23 cellular contexts compared by ENCODE assay signal in the genomic region with DNA sequence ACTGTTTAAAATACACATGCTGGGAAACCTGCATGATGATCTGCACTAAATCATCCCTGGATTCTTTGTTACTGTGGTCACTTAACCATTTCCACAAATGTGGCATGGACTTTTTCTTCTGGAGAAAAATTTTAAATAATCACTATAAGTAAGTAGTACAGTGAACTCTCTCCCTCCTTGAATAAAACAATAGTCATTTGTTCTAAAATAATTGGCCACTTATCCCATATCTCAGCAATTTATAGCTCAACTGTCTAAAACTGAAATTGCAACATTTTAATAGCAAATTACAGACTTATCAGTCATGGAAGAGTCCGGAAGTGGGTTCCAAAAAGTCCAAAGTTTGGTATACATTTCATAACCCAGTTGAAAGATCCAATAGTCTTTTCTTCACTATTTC.
A peak's percentile ranks its signal among the peaks of the same experiment; 100 is the strongest.
DNase-seq lines count a peak whose midpoint lies in the region; ATAC-seq and TF ChIP-seq lines count a peak whose summit lies in the region.
"Had no signal": no experiment of that assay in that cellular context is flagged by ENCODE, and none has a peak within 500 bp of the region (broad histone marks: within the 10 kb centered on the region; RNA-seq: fewer than 3 reads in every experiment).

No MANE protein-coding gene starts in this region.

- no peaks in the 10 kb centered on the region for H3K4me1 ChIP-seq in right cardiac atrium (ENCODE audit: control insufficient read depth, insufficient read depth, low read length)
- H3K4me1 ChIP-seq: BE2C, Caco-2 had no signal

- no peaks in the 10 kb centered on the region for H3K9me3 ChIP-seq in right cardiac atrium (ENCODE audit: control insufficient read depth, low read length)
- H3K9me3 ChIP-seq: BE2C, Caco-2 had no signal

- DNase-seq in AG08395 (ENCODE audit: low spot score) (peak; percentile 18), AG09309 (ENCODE audit: low read depth) (peak; percentile 34), GM03348 (ENCODE audit: low spot score) (peak; percentile 33), LHCN-M2 (ENCODE audit: low read depth) (peak; percentile 8), right cardiac atrium (no peak), DMS153 (lab: John Stamatoyannopoulos, UW) (no peak), MV-4-11 (lab: John Stamatoyannopoulos, UW) (no peak)
- no peak for DNase-seq in activated CD8-positive, alpha-beta memory T cell treated with anti-CD3 and anti-CD28 coated beads, Interleukin-2, amount 50 U/mL, for 4 hours
- DNase-seq: ACHN; BE2C; C1 segment of cervical spinal cord; Caco-2; CD4-positive, CD25-positive, alpha-beta regulatory T cell; CD8-positive, alpha-beta memory T cell; DND-41; EL; GOT3; H7; HFFc6; Karpas-422; KBM-7 had no signal

- intact Hi-C loops in right cardiac atrium (cut with DNase I), result loop anchor here in 2 of 4 donors (10.0 kb wide), 2 partner anchors 155 to 705 kb away; no protein-coding TSS in a partner anchor

- H3K27me3 ChIP-seq in right cardiac atrium (ENCODE audit: control insufficient read depth, insufficient read depth), result no peaks in the 10 kb centered on the region
- H3K27me3 ChIP-seq: BE2C had no signal

- 70% methylated on average over 1 of the region's 1 CpG for WGBS in right cardiac atrium

- no peak for TF ChIP-seq CTCF in AG09309 (IDR thresholded peaks at IDR 0.05; ENCODE audit: control insufficient read depth, insufficient read depth, low read depth, low read length, missing control alignments)

- H3K27ac ChIP-seq in right cardiac atrium (ENCODE audit: low read length), result no peak overlapping the region

- ATAC-seq in right cardiac atrium, result no peak
- ATAC-seq: HCT116, HepG2 had no signal

- H3K4me3 ChIP-seq in AG09309 (ENCODE audit: control insufficient read depth, low read depth, low read length), result no peak overlapping the region
- H3K4me3 ChIP-seq in right cardiac atrium (ENCODE audit: low read length), result no peak overlapping the region

Comparison
In these comparisons a context has a peak if more than half of its experiments do, and no peak if none do; other contexts are left out.
1. DNase-seq: peak in AG08395 (single experiment), AG09309 (single experiment), GM03348 (single experiment) and LHCN-M2 (single experiment); none in right cardiac atrium (0 of 3), DMS153 (single experiment), MV-4-11 (single experiment) and activated CD8-positive, alpha-beta memory T cell treated with anti-CD3 and anti-CD28 coated beads, Interleukin-2, amount 50 U/mL, for 4 hours (single experiment).